8 cellular contexts compared by ENCODE assay signal in genomic region chr6:144055121-144055931, GRCh38. TPM values are rescaled to one million over a fixed set of nuclear protein-coding genes. Genes with fewer than 3 reads are reported as not detected.
DNase-seq lines count a peak whose midpoint lies in the region; ATAC-seq and TF ChIP-seq lines count a peak whose summit lies in the region.

No MANE protein-coding gene starts in this region.

- no peak for TF ChIP-seq POLR2A in right lobe of liver (IDR thresholded peaks at IDR 0.05)

- no peaks in the 10 kb centered on the region for H3K27me3 ChIP-seq in right lobe of liver
- H3K27me3 ChIP-seq in brain microvascular endothelial cell (replicated peaks), result no peaks in the 10 kb centered on the region

- intact Hi-C loops in right lobe of liver (cut with DNase I), result no loop called here

- in situ Hi-C loops in brain microvascular endothelial cell (cut with HindIII; ENCODE audit: low pct_ligation_motif_present, low sequenced_read_pairs), result no loop called here

- 67% methylated on average over 6 of the region's 6 CpGs for WGBS in right lobe of liver (ENCODE audit: insufficient coverage, low coverage, low lambda C conversion rate, missing lambda C conversion rate)

- no peaks in the 10 kb centered on the region for H3K9me3 ChIP-seq in right lobe of liver

- no peaks in the 10 kb centered on the region for H3K4me1 ChIP-seq in right lobe of liver

- H3K4me3 ChIP-seq in right lobe of liver, result no peak overlapping the region
- H3K4me3 ChIP-seq in brain microvascular endothelial cell (ENCODE audit: low read depth, low read length), result no peak overlapping the region

- no peak overlapping the region for H3K27ac ChIP-seq in right lobe of liver
- no peak overlapping the region for H3K27ac ChIP-seq in brain microvascular endothelial cell

- TF ChIP-seq CTCF in right lobe of liver (IDR thresholded peaks at IDR 0.05) (no peak), brain microvascular endothelial cell (IDR thresholded peaks at IDR 0.05; ENCODE audit: low read depth, low read length, missing control alignments) (no peak)

- DNase-seq in T-helper 1 cell, result peak in 3 of 5 donors; percentile 10 to 72 (median 33)
- DNase-seq in right lobe of liver, result no peak
- DNase-seq in NCI-H345 (lab: John Stamatoyannopoulos, UW), result no peak
- no peak for DNase-seq in brain microvascular endothelial cell
- DNase-seq in effector CD8-positive, alpha-beta T cell (lab: John Stamatoyannopoulos, UW), result no peak
- DNase-seq in mucosa of gallbladder (ENCODE audit: low spot score), result no peak

- peak; percentile 89 for ATAC-seq in GM18858 (IDR thresholded peaks at IDR 0.05; ENCODE audit: unreplicated experiment)
- peak; percentile 88 for ATAC-seq in HG02852 (IDR thresholded peaks at IDR 0.05; ENCODE audit: unreplicated experiment)
- ATAC-seq in right lobe of liver, result peak in 3 of 4 donors; percentile 31 to 64 (median 53)

- H3K36me3 ChIP-seq in right lobe of liver (no peaks in the 10 kb centered on the region), brain microvascular endothelial cell (replicated peaks) (no peaks in the 10 kb centered on the region)

RNA-seq across cellular contexts. Expression of gene SF3B5, which starts 40.0 kb away (rescaled TPM):
- total RNA-seq in right lobe of liver (100 to 1,000 TPM in 2 of 6 experiments, 10 to 100 TPM in 4; 59.2 to 206 (median 70.6) TPM), mucosa of gallbladder (124 TPM)

RNA-seq across cellular contexts. Expression of gene PLAGL1, which starts 47.3 kb away (rescaled TPM):
- total RNA-seq in right lobe of liver (1 to 10 TPM in 5 of 6 experiments, under 1 TPM in 1; 0.74 to 3.2 (median 1.6) TPM), mucosa of gallbladder (25.3 TPM)

Comparison
In these comparisons a context has a peak if more than half of its experiments do, and no peak if none do; other contexts are left out.
1. DNase-seq: peak in T-helper 1 cell (3 of 5); none in right lobe of liver (0 of 3), NCI-H345 (single experiment), brain microvascular endothelial cell (single experiment), effector CD8-positive, alpha-beta T cell (single experiment) and mucosa of gallbladder (single experiment).
2. Peak in every context shown above with its lines, with median percentiles within 50 percentile points of each other: ATAC-seq.